Comparison of ENCODE assay signal across 35 cellular contexts in genomic region chr6:144077881-144078280, GRCh38.
"Had no signal": no experiment of that assay in that cellular context is flagged by ENCODE, and none has a peak within 500 bp of the region (broad histone marks: within the 10 kb centered on the region; RNA-seq: fewer than 3 reads in every experiment).

No MANE protein-coding gene starts in this region.

- H3K9me3 Mint-ChIP-seq: activated B cell treated with CpG ODN at 0.5 μM for 24 hours; activated CD4-positive, alpha-beta memory T cell treated with anti-CD3 and anti-CD28 coated beads for 36 hours; activated CD4-positive, alpha-beta T cell treated with anti-CD3 and anti-CD28 coated beads, Interleukin-2, amount 10 ng/mL, durations not matched to agents 24 days and 14 days; activated naive CD4-positive, alpha-beta T cell treated with anti-CD3 and anti-CD28 coated beads for 36 hours; activated naive CD4-positive, alpha-beta T cell treated with anti-CD3 and anti-CD28 coated beads, Interleukin-2, amount 50 U/mL, for 24 hours; activated naive CD8-positive, alpha-beta T cell treated with anti-CD3 and anti-CD28 coated beads for 36 hours; activated naive CD8-positive, alpha-beta T cell treated with anti-CD3 and anti-CD28 coated beads, Interleukin-2, amount 50 U/mL, for 24 hours; activated T-helper 1 cell treated with anti-CD3 and anti-CD28 coated beads, Interleukin-12 subunit alpha, Interleukin-12 subunit beta, Interleukin-2, Interleukin-4 antibody, amounts not matched to agents 30 ng/mL and 10 ng/mL and 1 ng/mL, durations not matched to agents 14 hours and 24 hours and 36 hours; activated T-helper 2 cell treated with anti-CD3 and anti-CD28 coated beads, Interferon-gamma antibody, Interleukin-2, Interleukin-4, amounts not matched to agents 10 μg/mL and 5 μg/mL and 100 μg/mL, durations not matched to agents 14 hours and 24 hours and 36 hours; effector memory CD8-positive, alpha-beta T cell; T-helper 2 cell treated with Interferon-gamma antibody and Interleukin-4, amounts not matched to agents 5 μg/mL and 100 μg/mL, for 36 hours had no signal

- H3K9me3 ChIP-seq: adrenal gland, body of pancreas, esophagus squamous epithelium, gastroesophageal sphincter, heart right ventricle had no signal

- H3K4me3 ChIP-seq: adrenal gland, body of pancreas, esophagus squamous epithelium, gastroesophageal sphincter, heart right ventricle, hepatocyte had no signal

- DNase-seq: activated B cell treated with CpG ODN at 0.5 μM for 24 hours; activated CD4-positive, alpha-beta memory T cell treated with anti-CD3 and anti-CD28 coated beads for 36 hours; activated CD4-positive, alpha-beta T cell treated with anti-CD3 and anti-CD28 coated beads, Interleukin-2, amount 10 ng/mL, durations not matched to agents 24 days and 14 days; activated CD8-positive, alpha-beta memory T cell treated with anti-CD3 and anti-CD28 coated beads, Interleukin-2, amount 10 ng/mL, durations not matched to agents 7 days and 5 days; activated CD8-positive, alpha-beta memory T cell treated with anti-CD3 and anti-CD28 coated beads, Interleukin-2, amount 50 U/mL, for 4 hours; activated CD8-positive, alpha-beta T cell treated with anti-CD3 and anti-CD28 coated beads, Interleukin-2, amount 10 ng/mL, durations not matched to agents 7 days and 5 days; activated effector memory CD4-positive, alpha-beta T cell treated with anti-CD3 and anti-CD28 coated beads, Interleukin-2, amount 50 U/mL, for 16 hours; activated naive CD4-positive, alpha-beta T cell treated with anti-CD3 and anti-CD28 coated beads for 36 hours; activated naive CD8-positive, alpha-beta T cell treated with anti-CD3 and anti-CD28 coated beads for 36 hours; activated naive CD8-positive, alpha-beta T cell treated with anti-CD3 and anti-CD28 coated beads, Interleukin-2, amount 50 U/mL, for 24 hours; activated T-cell treated with anti-CD3 and anti-CD28 coated beads, Interleukin-2, amount 50 U/mL, for 1 hour; activated T-cell treated with anti-CD3 and anti-CD28 coated beads, Interleukin-2, amount 50 U/mL, for 48 hours; adrenal gland; amygdala; aorta; body of pancreas; caudate nucleus; cortex of kidney; dermis blood vessel endothelial cell; effector CD4-positive, alpha-beta T cell; effector memory CD8-positive, alpha-beta T cell; esophagus squamous epithelium; foreskin melanocyte; heart right ventricle; T-helper 17 cell; T1000; WERI-Rb-1 had no signal

- ATAC-seq: activated CD4-positive, CD25-positive, alpha-beta regulatory T cell treated with anti-CD3 and anti-CD28 coated beads, Interleukin-2, amount 50 U/mL, for 24 hours; activated CD8-positive, alpha-beta memory T cell treated with anti-CD3 and anti-CD28 coated beads, Interleukin-2, amount 10 ng/mL, durations not matched to agents 7 days and 5 days; activated CD8-positive, alpha-beta T cell treated with anti-CD3 and anti-CD28 coated beads, Interleukin-2, amount 10 ng/mL, durations not matched to agents 7 days and 5 days; activated naive CD8-positive, alpha-beta T cell treated with anti-CD3 and anti-CD28 coated beads, Interleukin-2, amount 50 U/mL, for 24 hours; body of pancreas; effector memory CD8-positive, alpha-beta T cell; gastroesophageal sphincter; heart right ventricle; T-helper 17 cell had no signal

- H3K36me3 ChIP-seq: adrenal gland, esophagus squamous epithelium, gastroesophageal sphincter, heart right ventricle, WERI-Rb-1 had no signal

- H3K4me1 Mint-ChIP-seq: activated naive CD4-positive, alpha-beta T cell treated with anti-CD3 and anti-CD28 coated beads, Interleukin-2, amount 50 U/mL, for 24 hours; T-helper 17 cell had no signal

- H3K27me3 Mint-ChIP-seq: activated B cell treated with CpG ODN at 0.5 μM for 24 hours; activated CD4-positive, alpha-beta memory T cell treated with anti-CD3 and anti-CD28 coated beads for 36 hours; activated CD4-positive, alpha-beta T cell treated with anti-CD3 and anti-CD28 coated beads, Interleukin-2, amount 10 ng/mL, durations not matched to agents 24 days and 14 days; activated naive CD4-positive, alpha-beta T cell treated with anti-CD3 and anti-CD28 coated beads, Interleukin-2, amount 50 U/mL, for 24 hours; activated naive CD8-positive, alpha-beta T cell treated with anti-CD3 and anti-CD28 coated beads for 36 hours; effector memory CD8-positive, alpha-beta T cell; T-helper 17 cell had no signal

- H3K4me1 ChIP-seq: adrenal gland, body of pancreas, esophagus squamous epithelium, gastroesophageal sphincter, heart right ventricle had no signal

- H3K36me3 Mint-ChIP-seq: activated CD4-positive, alpha-beta memory T cell treated with anti-CD3 and anti-CD28 coated beads for 36 hours; activated CD8-positive, alpha-beta memory T cell treated with anti-CD3 and anti-CD28 coated beads, Interleukin-2, amount 10 ng/mL, durations not matched to agents 7 days and 5 days; activated naive CD4-positive, alpha-beta T cell treated with anti-CD3 and anti-CD28 coated beads, Interleukin-2, amount 50 U/mL, for 24 hours; activated naive CD8-positive, alpha-beta T cell treated with anti-CD3 and anti-CD28 coated beads for 36 hours had no signal

- H3K79me2 ChIP-seq: hepatocyte had no signal

- H2AFZ ChIP-seq: hepatocyte had no signal

- H3K27ac Mint-ChIP-seq: activated B cell treated with CpG ODN at 0.5 μM for 24 hours; activated CD4-positive, alpha-beta memory T cell treated with anti-CD3 and anti-CD28 coated beads for 36 hours; activated CD4-positive, alpha-beta T cell treated with anti-CD3 and anti-CD28 coated beads, Interleukin-2, amount 10 ng/mL, durations not matched to agents 24 days and 14 days; activated CD8-positive, alpha-beta memory T cell treated with anti-CD3 and anti-CD28 coated beads, Interleukin-2, amount 10 ng/mL, durations not matched to agents 7 days and 5 days; activated CD8-positive, alpha-beta T cell treated with anti-CD3 and anti-CD28 coated beads, Interleukin-2, amount 10 ng/mL, durations not matched to agents 7 days and 5 days; activated naive CD4-positive, alpha-beta T cell treated with anti-CD3 and anti-CD28 coated beads for 36 hours; activated naive CD4-positive, alpha-beta T cell treated with anti-CD3 and anti-CD28 coated beads, Interleukin-2, amount 50 U/mL, for 24 hours; activated naive CD8-positive, alpha-beta T cell treated with anti-CD3 and anti-CD28 coated beads for 36 hours; activated naive CD8-positive, alpha-beta T cell treated with anti-CD3 and anti-CD28 coated beads, Interleukin-2, amount 50 U/mL, for 24 hours; activated T-helper 1 cell treated with anti-CD3 and anti-CD28 coated beads, Interleukin-12 subunit alpha, Interleukin-12 subunit beta, Interleukin-2, Interleukin-4 antibody, amounts not matched to agents 30 ng/mL and 10 ng/mL and 1 ng/mL, durations not matched to agents 14 hours and 24 hours and 36 hours; activated T-helper 2 cell treated with anti-CD3 and anti-CD28 coated beads, Interferon-gamma antibody, Interleukin-2, Interleukin-4, amounts not matched to agents 10 μg/mL and 5 μg/mL and 100 μg/mL, durations not matched to agents 14 hours and 24 hours and 36 hours; effector memory CD8-positive, alpha-beta T cell; T-helper 17 cell; T-helper 2 cell treated with Interferon-gamma antibody and Interleukin-4, amounts not matched to agents 5 μg/mL and 100 μg/mL, for 36 hours had no signal

- H3K4me2 ChIP-seq: hepatocyte had no signal

- H3K27ac ChIP-seq: adrenal gland, body of pancreas, esophagus squamous epithelium, gastroesophageal sphincter, heart right ventricle, hepatocyte, WERI-Rb-1 had no signal

- H3K27me3 ChIP-seq: adrenal gland, body of pancreas, esophagus squamous epithelium, gastroesophageal sphincter, hepatocyte had no signal

- FAIRE-seq: colon had no signal

- H3K4me3 Mint-ChIP-seq: activated B cell treated with CpG ODN at 0.5 μM for 24 hours; activated CD4-positive, alpha-beta memory T cell treated with anti-CD3 and anti-CD28 coated beads for 36 hours; activated CD4-positive, alpha-beta T cell treated with anti-CD3 and anti-CD28 coated beads, Interleukin-2, amount 10 ng/mL, durations not matched to agents 24 days and 14 days; activated CD8-positive, alpha-beta memory T cell treated with anti-CD3 and anti-CD28 coated beads, Interleukin-2, amount 10 ng/mL, durations not matched to agents 7 days and 5 days; activated CD8-positive, alpha-beta T cell treated with anti-CD3 and anti-CD28 coated beads, Interleukin-2, amount 10 ng/mL, durations not matched to agents 7 days and 5 days; activated naive CD4-positive, alpha-beta T cell treated with anti-CD3 and anti-CD28 coated beads for 36 hours; activated naive CD4-positive, alpha-beta T cell treated with anti-CD3 and anti-CD28 coated beads, Interleukin-2, amount 50 U/mL, for 24 hours; activated naive CD8-positive, alpha-beta T cell treated with anti-CD3 and anti-CD28 coated beads for 36 hours; activated naive CD8-positive, alpha-beta T cell treated with anti-CD3 and anti-CD28 coated beads, Interleukin-2, amount 50 U/mL, for 24 hours; activated T-helper 1 cell treated with anti-CD3 and anti-CD28 coated beads, Interleukin-12 subunit alpha, Interleukin-12 subunit beta, Interleukin-2, Interleukin-4 antibody, amounts not matched to agents 30 ng/mL and 10 ng/mL and 1 ng/mL, durations not matched to agents 14 hours and 24 hours and 36 hours; effector memory CD8-positive, alpha-beta T cell; T-helper 17 cell; T-helper 2 cell treated with Interferon-gamma antibody and Interleukin-4, amounts not matched to agents 5 μg/mL and 100 μg/mL, for 36 hours had no signal
